8 cellular contexts compared by ENCODE assay signal in the genomic region with DNA sequence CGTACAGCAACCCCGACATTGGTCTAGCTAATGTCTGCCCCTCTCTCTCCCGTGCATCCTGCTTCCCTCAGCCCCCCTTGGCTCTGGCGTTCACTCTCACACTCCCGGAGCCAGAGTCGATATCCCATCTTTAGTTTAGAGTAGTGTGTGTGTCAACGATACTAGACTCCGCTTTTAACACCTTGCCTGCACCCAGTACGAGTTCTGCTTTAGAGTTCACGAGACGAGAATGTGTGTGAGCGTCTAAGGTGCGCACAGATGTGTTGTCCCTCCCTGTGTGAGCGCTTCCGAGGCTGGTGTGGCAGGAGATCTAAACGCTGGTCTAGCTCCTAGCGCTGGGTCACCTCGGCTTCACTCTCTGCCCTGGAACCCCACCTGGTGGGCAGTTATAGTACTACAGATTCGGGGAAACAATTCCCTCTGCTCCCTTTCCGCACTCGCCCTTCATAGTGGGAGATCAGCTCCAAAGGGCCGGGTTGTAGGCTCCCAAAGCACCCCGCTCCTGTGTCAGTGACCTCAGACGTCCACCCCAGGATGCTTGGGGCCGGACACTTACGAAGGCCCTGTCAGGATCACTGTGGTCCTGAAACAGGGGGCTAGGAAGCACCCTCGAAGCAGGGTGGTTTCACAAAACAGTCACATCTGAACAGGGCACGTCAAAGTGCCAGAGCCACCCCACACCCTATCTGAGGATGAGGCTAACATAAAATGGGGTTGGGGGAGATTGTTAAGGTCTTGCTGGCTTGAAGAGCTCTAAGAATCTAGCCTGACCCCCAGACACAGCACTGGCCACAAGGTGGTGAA. TPM values are rescaled to one million over a fixed set of nuclear protein-coding genes. Genes with fewer than 3 reads are reported as not detected.
DNase-seq lines count a peak whose midpoint lies in the region; ATAC-seq and TF ChIP-seq lines count a peak whose summit lies in the region.

No MANE protein-coding gene starts in this region.

- intact Hi-C loops in left ventricle myocardium inferior (cut with micrococcal nuclease) = loop anchor here (5.0 to 10.0 kb wide), 2 partner anchors 228 to 346 kb away; no protein-coding TSS in a partner anchor

- H3K4me1 ChIP-seq in left ventricle myocardium inferior = peaks cover 49% of the 10 kb centered on the region
- peaks cover 13% of the 10 kb centered on the region for H3K4me1 ChIP-seq in rectal smooth muscle tissue (ENCODE audit: control insufficient read depth, insufficient read depth, low read length)

- H3K9ac ChIP-seq in rectal smooth muscle tissue (ENCODE audit: low read length) = no peak overlapping the region

- TF ChIP-seq CTCF in left ventricle myocardium inferior (IDR thresholded peaks at IDR 0.05; ENCODE audit: borderline replicate concordance) = peak; percentile 91

- H3K36me3 ChIP-seq in left ventricle myocardium inferior = no peaks in the 10 kb centered on the region
- H3K36me3 ChIP-seq in rectal smooth muscle tissue (ENCODE audit: control insufficient read depth, insufficient read depth, low read length) = no peaks in the 10 kb centered on the region

- H3K4me3 ChIP-seq in left ventricle myocardium inferior (peak overlapping the region; percentile 70), rectal smooth muscle tissue (ENCODE audit: low read length) (peak overlapping the region; percentile 84)

- H3K27ac ChIP-seq in left ventricle myocardium inferior (replicated peaks) (no peak overlapping the region), rectal smooth muscle tissue (ENCODE audit: low read depth, low read length) (no peak overlapping the region)

- H3K9me3 ChIP-seq in left ventricle myocardium inferior (replicated peaks) = no peaks in the 10 kb centered on the region

- ATAC-seq in HG02623 (IDR thresholded peaks at IDR 0.05; ENCODE audit: unreplicated experiment) (peak; percentile 63), GM18870 (IDR thresholded peaks at IDR 0.05; ENCODE audit: unreplicated experiment) (no peak)

- H3K27me3 ChIP-seq in left ventricle myocardium inferior (ENCODE audit: low read depth) (peaks cover 87% of the 10 kb centered on the region), rectal smooth muscle tissue (ENCODE audit: control insufficient read depth, insufficient read depth, low read length) (peaks cover 29% of the 10 kb centered on the region)

- DNase-seq in GDM1 (lab: John Stamatoyannopoulos, UW) = peak; percentile 20
- peak; percentile 65 for DNase-seq in NCI-H1105 (lab: John Stamatoyannopoulos, UW)
- DNase-seq in T follicular helper cell (ENCODE audit: low read depth) = peak; percentile 38
- peak; percentile 59 for DNase-seq in amniotic stem cell (lab: John Stamatoyannopoulos, UW)
- DNase-seq in left ventricle myocardium inferior = peak; percentile 57

RNA-seq across cellular contexts. Expression of gene CYP26B1, which starts 2.7 kb away (rescaled TPM):
- 1.5 TPM for total RNA-seq in left ventricle myocardium inferior
